In genomic region chr1:202046748-202047708, GRCh38 we compare ENCODE assay signal across 12 cellular contexts. TPM values are rescaled to one million over a fixed set of nuclear protein-coding genes. Genes with fewer than 3 reads are reported as not detected.
DNase-seq lines count a peak whose midpoint lies in the region; ATAC-seq and TF ChIP-seq lines count a peak whose summit lies in the region.
"Had no signal": no experiment of that assay in that cellular context is flagged by ENCODE, and none has a peak within 500 bp of the region (broad histone marks: within the 10 kb centered on the region; RNA-seq: fewer than 3 reads in every experiment).

No MANE protein-coding gene starts in this region.

- peaks cover 3 to 7% of the 10 kb centered on the region in 2 donors for H3K27me3 Mint-ChIP-seq in natural killer cell treated with Interleukin-12 subunit alpha and Interleukin-12 subunit beta and Interleukin-15 and Interleukin-18, amount 100 ng/mL, for 72 hours
- H3K27me3 Mint-ChIP-seq in natural killer cell (ENCODE audit: low read depth in 2 of 2), result peaks cover 0 to 7% of the 10 kb centered on the region in 2 donors

- H3K9me3 ChIP-seq in right lobe of liver, result no peaks in the 10 kb centered on the region
- no peaks in the 10 kb centered on the region for H3K9me3 ChIP-seq in vagina
- H3K9me3 ChIP-seq in psoas muscle, result no peaks in the 10 kb centered on the region

- intact Hi-C loops in natural killer cell (cut with micrococcal nuclease), result no loop called here
- intact Hi-C loops in right lobe of liver (cut with DNase I), result no loop called here
- intact Hi-C loops in vagina (cut with DNase I), result no loop called here
- intact Hi-C loops in psoas muscle (cut with DNase I), result no loop called here

- H3K27ac ChIP-seq in VCaP (peak overlapping the region; percentile 83), right lobe of liver (peak overlapping the region; percentile 43 to 77 (median 76)), vagina (peak overlapping the region; percentile 4), psoas muscle (no peak overlapping the region)

- peaks cover 0 to 27% (median 9%) of the 10 kb centered on the region in 4 donors for H3K4me1 ChIP-seq in right lobe of liver
- no peaks in the 10 kb centered on the region for H3K4me1 ChIP-seq in vagina
- H3K4me1 ChIP-seq in psoas muscle, result no peaks in the 10 kb centered on the region

- H3K27me3 ChIP-seq in right lobe of liver (no peaks in the 10 kb centered on the region), vagina (no peaks in the 10 kb centered on the region), psoas muscle (ENCODE audit: insufficient read depth in 3 of 3, low read length in 2 of 3) (peaks cover 0 to 2% (median 0%) of the 10 kb centered on the region in 3 donors)

- DNase-seq in natural killer cell treated with Interleukin-12 subunit alpha and Interleukin-12 subunit beta and Interleukin-15 and Interleukin-18, amount 100 ng/mL, for 72 hours (ENCODE audit: low spot score), result peak; percentile 40
- no peak for DNase-seq in natural killer cell
- no peak for DNase-seq in right lobe of liver
- DNase-seq in vagina (ENCODE audit: extremely low spot score in 2 of 2), result no peak
- no peak for DNase-seq in psoas muscle
- no peak for DNase-seq in SW 1271 (lab: John Stamatoyannopoulos, UW)
- DNase-seq: islet precursor cell, KBM-7, NCI-H1930 had no signal

- TF ChIP-seq POLR2A in right lobe of liver (IDR thresholded peaks at IDR 0.05) (no peak), vagina (IDR thresholded peaks at IDR 0.05) (no peak)

- H3K4me3 ChIP-seq in right lobe of liver, result no peak overlapping the region
- no peak overlapping the region for H3K4me3 ChIP-seq in vagina
- H3K4me3 ChIP-seq in psoas muscle, result no peak overlapping the region

- 65% methylated on average over 4 of the region's 5 CpGs for WGBS in right lobe of liver (ENCODE audit: insufficient coverage, low coverage, low lambda C conversion rate, missing lambda C conversion rate)
- WGBS in psoas muscle, 3 donors, result 72 to 75% (median 73%) methylated on average over 5 of the region's 5 CpGs

- TF ChIP-seq CTCF in natural killer cell (IDR thresholded peaks at IDR 0.05) (no peak), VCaP (conservative IDR thresholded peaks at IDR 0.05) (no peak), right lobe of liver (IDR thresholded peaks at IDR 0.05) (no peak), vagina (IDR thresholded peaks at IDR 0.05) (no peak), psoas muscle (IDR thresholded peaks at IDR 0.05) (no peak)

- no peak overlapping the region for H3K4me3 Mint-ChIP-seq in natural killer cell treated with Interleukin-12 subunit alpha and Interleukin-12 subunit beta and Interleukin-15 and Interleukin-18, amount 100 ng/mL, for 72 hours
- no peak overlapping the region for H3K4me3 Mint-ChIP-seq in natural killer cell
- H3K4me3 Mint-ChIP-seq: dendritic cell treated with granulocyte-macrophage colony-stimulating factor and Interleukin-4, amounts not matched to agents 40 ng/mL and 50 ng/mL, for 4 days had no signal

- ATAC-seq in natural killer cell treated with Interleukin-12 subunit alpha and Interleukin-12 subunit beta and Interleukin-15 and Interleukin-18, amount 100 ng/mL, for 72 hours, result peak in 1 of 2 donors; percentile 21
- ATAC-seq in natural killer cell (no peak), right lobe of liver (peak; percentile 48 to 76 (median 56)), GM19455 (IDR thresholded peaks at IDR 0.05; ENCODE audit: unreplicated experiment) (no peak), psoas muscle (no peak)

- peaks cover 0 to 3% of the 10 kb centered on the region in 2 donors for H3K4me1 Mint-ChIP-seq in natural killer cell treated with Interleukin-12 subunit alpha and Interleukin-12 subunit beta and Interleukin-15 and Interleukin-18, amount 100 ng/mL, for 72 hours (ENCODE audit: low read depth in 2 of 2)
- H3K4me1 Mint-ChIP-seq in natural killer cell, result no peaks in the 10 kb centered on the region

- H3K27ac Mint-ChIP-seq in natural killer cell treated with Interleukin-12 subunit alpha and Interleukin-12 subunit beta and Interleukin-15 and Interleukin-18, amount 100 ng/mL, for 72 hours, result no peak overlapping the region
- no peak overlapping the region for H3K27ac Mint-ChIP-seq in natural killer cell
- H3K27ac Mint-ChIP-seq: dendritic cell treated with granulocyte-macrophage colony-stimulating factor and Interleukin-4, amounts not matched to agents 40 ng/mL and 50 ng/mL, for 4 days had no signal

- no peaks in the 10 kb centered on the region for H3K9me3 Mint-ChIP-seq in natural killer cell treated with Interleukin-12 subunit alpha and Interleukin-12 subunit beta and Interleukin-15 and Interleukin-18, amount 100 ng/mL, for 72 hours
- no peaks in the 10 kb centered on the region for H3K9me3 Mint-ChIP-seq in natural killer cell
- H3K9me3 Mint-ChIP-seq: dendritic cell treated with granulocyte-macrophage colony-stimulating factor and Interleukin-4, amounts not matched to agents 40 ng/mL and 50 ng/mL, for 4 days had no signal

- H3K36me3 ChIP-seq in right lobe of liver, result no peaks in the 10 kb centered on the region
- no peaks in the 10 kb centered on the region for H3K36me3 ChIP-seq in vagina
- no peaks in the 10 kb centered on the region for H3K36me3 ChIP-seq in psoas muscle (ENCODE audit: insufficient read depth in 1 of 2, low read depth in 1 of 2)

- H3K36me3 Mint-ChIP-seq in natural killer cell treated with Interleukin-12 subunit alpha and Interleukin-12 subunit beta and Interleukin-15 and Interleukin-18, amount 100 ng/mL, for 72 hours, result no peaks in the 10 kb centered on the region
- no peaks in the 10 kb centered on the region for H3K36me3 Mint-ChIP-seq in natural killer cell

RNA-seq across cellular contexts. Expression of gene ELF3, which starts 36.6 kb away (rescaled TPM):
- total RNA-seq in natural killer cell treated with Interleukin-12 subunit alpha and Interleukin-12 subunit beta and Interleukin-15 and Interleukin-18, amount 100 ng/mL, for 72 hours, result under 1 TPM; 0.84 to 0.98 TPM
- total RNA-seq in natural killer cell, result 1 to 10 TPM; 1.0 to 3.0 (median 2.0) TPM
- 100 to 1,000 TPM in 1 of 6 experiments, 10 to 100 TPM in 5; 12.6 to 266 (median 57.8) TPM for total RNA-seq in right lobe of liver
- 287 TPM for total RNA-seq in vagina
- 1 to 10 TPM in 1 of 4 donors, under 1 TPM in 3; 0.22 to 1.4 (median 0.50) TPM for total RNA-seq in psoas muscle
- polyA plus RNA-seq in psoas muscle, result under 1 TPM; 0.21 to 0.42 (median 0.25) TPM

Comparison
In these comparisons a context has a peak if more than half of its experiments do, and no peak if none do; other contexts are left out.
1. ATAC-seq: peak in right lobe of liver (4 of 4); none in natural killer cell (0 of 3), GM19455 (single experiment) and psoas muscle (0 of 4).